Comparison of ENCODE assay signal across 8 cellular contexts in the genomic region with DNA sequence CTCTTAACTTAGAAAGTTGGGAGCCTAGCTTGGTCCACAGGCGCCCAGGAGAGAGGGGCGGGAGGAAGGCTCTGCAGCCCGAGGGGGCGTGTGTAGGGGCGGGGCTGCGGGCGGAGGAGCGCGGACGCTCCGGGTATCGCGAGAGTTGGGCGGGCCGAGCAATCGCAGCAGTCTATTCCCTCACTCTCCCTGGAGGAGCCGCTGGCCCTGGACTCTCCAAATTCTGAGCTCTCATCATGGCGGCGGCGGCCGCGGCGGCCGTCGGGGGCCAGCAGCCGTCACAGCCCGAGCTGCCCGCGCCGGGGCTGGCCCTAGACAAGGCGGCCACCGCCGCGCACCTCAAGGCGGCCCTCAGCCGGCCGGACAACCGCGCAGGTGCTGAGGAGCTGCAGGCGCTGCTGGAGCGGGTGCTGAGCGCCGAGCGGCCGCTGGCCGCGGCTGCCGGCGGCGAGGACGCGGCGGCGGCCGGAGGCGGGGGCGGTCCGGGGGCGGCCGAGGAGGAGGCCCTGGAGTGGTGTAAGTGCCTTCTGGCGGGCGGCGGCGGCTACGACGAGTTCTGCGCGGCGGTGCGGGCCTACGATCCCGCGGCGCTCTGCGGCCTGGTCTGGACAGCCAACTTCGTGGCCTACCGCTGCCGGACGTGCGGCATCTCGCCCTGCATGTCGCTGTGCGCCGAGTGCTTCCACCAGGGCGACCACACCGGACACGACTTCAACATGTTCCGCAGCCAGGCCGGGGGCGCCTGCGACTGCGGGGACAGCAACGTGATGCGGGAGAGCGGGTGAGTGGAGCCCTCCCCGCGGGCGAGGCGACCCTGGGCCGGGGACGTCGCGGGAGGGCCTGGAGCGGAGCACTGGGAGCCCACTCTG. TPM values are rescaled to one million over a fixed set of nuclear protein-coding genes. Genes with fewer than 3 reads are reported as not detected.
DNase-seq lines count a peak whose midpoint lies in the region; ATAC-seq lines count a peak whose summit lies in the region.

UBR3 (plus strand) TSS at position 183 of the 869 bp plus-strand sequence; CDS start at position 237, 54 bp downstream.

- H3K23ac ChIP-seq in mesenchymal stem cell (ENCODE audit: low read length in 2 of 2): peak within 1 kb of the TSS in 1 of 2 experiments; percentile 74

- ATAC-seq in GM19467 (IDR thresholded peaks at IDR 0.05; ENCODE audit: unreplicated experiment): peak; percentile 76
- peak; percentile 81 for ATAC-seq in effector memory CD8-positive, alpha-beta T cell (replicated peaks)

- no peak within 1 kb of the TSS for H2AK5ac ChIP-seq in mesenchymal stem cell (ENCODE audit: low read length, severe bottlenecking)

- H3K9ac ChIP-seq in mesenchymal stem cell (ENCODE audit: low read length): peak within 1 kb of the TSS; percentile 93

- peak within 1 kb of the TSS; percentile 77 for H4K8ac ChIP-seq in mesenchymal stem cell (ENCODE audit: low read length)

- peaks cover 5% of the 10 kb centered on the region for H3K4me1 ChIP-seq in mesenchymal stem cell (ENCODE audit: control insufficient read depth, insufficient read depth, low read depth, low read length)

- peak within 1 kb of the TSS; percentile 53 for H4K91ac ChIP-seq in mesenchymal stem cell (ENCODE audit: low read length)

- H2BK12ac ChIP-seq in mesenchymal stem cell (ENCODE audit: low read length in 2 of 2): peak within 1 kb of the TSS in 1 of 2 experiments; percentile 2

- peak within 1 kb of the TSS; percentile 5 for H3K27ac ChIP-seq in mesenchymal stem cell (ENCODE audit: low read length, poor library complexity, severe bottlenecking)

- H3K14ac ChIP-seq in mesenchymal stem cell (ENCODE audit: low read length in 2 of 2): peak within 1 kb of the TSS in 1 of 2 experiments; percentile 69

- peak within 1 kb of the TSS; percentile 97 to 99 for H3K4me3 Mint-ChIP-seq in effector memory CD8-positive, alpha-beta T cell

- H2AFZ ChIP-seq in mesenchymal stem cell (ENCODE audit: low read depth, low read length): peak within 1 kb of the TSS; percentile 65

- peak within 1 kb of the TSS; percentile 77 to 80 for H3K4me3 ChIP-seq in mesenchymal stem cell (ENCODE audit: insufficient read depth in 1 of 2, low read depth in 1 of 2, low read length in 2 of 2)

- H3K27ac Mint-ChIP-seq in effector memory CD8-positive, alpha-beta T cell: peak within 1 kb of the TSS; percentile 93 to 95

- H2BK5ac ChIP-seq in mesenchymal stem cell (ENCODE audit: low read depth, low read length, poor library complexity, severe bottlenecking): peak within 1 kb of the TSS; percentile 81

- H3K4me1 Mint-ChIP-seq in effector memory CD8-positive, alpha-beta T cell (ENCODE audit: low read depth in 2 of 2): peaks cover 44 to 68% of the 10 kb centered on the region in 2 donors

- H3K4me2 ChIP-seq in mesenchymal stem cell (ENCODE audit: low read length, poor library complexity, severe bottlenecking): peak within 1 kb of the TSS; percentile 81

- H2BK120ac ChIP-seq in mesenchymal stem cell (ENCODE audit: low read depth, low read length): peak within 1 kb of the TSS; percentile 85

- under 1% methylated on average over 72 of the region's 104 CpGs for WGBS in mesenchymal stem cell

- peaks cover 8% of the 10 kb centered on the region for H3K79me1 ChIP-seq in mesenchymal stem cell (replicated peaks; ENCODE audit: low read length, poor library complexity, severe bottlenecking)

- H3K27me3 ChIP-seq in mesenchymal stem cell (ENCODE audit: control insufficient read depth in 1 of 2, insufficient read depth in 1 of 2, low read length in 2 of 2): no peaks in the 10 kb centered on the region

- H3K36me3 Mint-ChIP-seq in effector memory CD8-positive, alpha-beta T cell (ENCODE audit: insufficient read depth): peaks cover 32% of the 10 kb centered on the region

- H3K9me3 ChIP-seq in mesenchymal stem cell (ENCODE audit: control insufficient read depth, low read length): no peaks in the 10 kb centered on the region

- DNase-seq in CMK (ENCODE audit: low read depth) (peak; percentile 87), HPDE6-E6E7 (ENCODE audit: extremely low spot score) (peak; percentile 96), NOMO-1 treated with DMSO at 0.1 percent for 48 hours (lab: John Stamatoyannopoulos, UW; ENCODE audit: unreplicated experiment) (peak; percentile 85), mesenchymal stem cell (peak; percentile 93)
- peak; percentile 65 to 71 (median 69) for DNase-seq in activated CD8-positive, alpha-beta memory T cell treated with anti-CD3 and anti-CD28 coated beads for 48 hours (ENCODE audit: low read depth in 2 of 3, low spot score in 2 of 3)
- peak; percentile 86 to 88 (median 87) for DNase-seq in effector memory CD8-positive, alpha-beta T cell
- peak; percentile 75 for DNase-seq in stimulated activated CD8-positive, alpha-beta memory T cell treated with anti-CD3 and anti-CD28 coated beads, Interleukin-12 subunit alpha, Interleukin-12 subunit beta, amount 100 ng/mL, for 24 hours (ENCODE audit: extremely low read depth)

- peak within 1 kb of the TSS; percentile 58 to 89 for H3K18ac ChIP-seq in mesenchymal stem cell (ENCODE audit: low read depth in 1 of 2, low read length in 2 of 2)

- H2BK15ac ChIP-seq in mesenchymal stem cell (ENCODE audit: low read depth, poor library complexity, severe bottlenecking): peak within 1 kb of the TSS; percentile 7

- peak within 1 kb of the TSS; percentile 12 to 81 for H3K4ac ChIP-seq in mesenchymal stem cell (ENCODE audit: low read depth in 1 of 2, low read length in 2 of 2)

- no peaks in the 10 kb centered on the region for H3K9me3 Mint-ChIP-seq in effector memory CD8-positive, alpha-beta T cell

- peaks cover 0 to 7% of the 10 kb centered on the region in 2 experiments for H3K36me3 ChIP-seq in mesenchymal stem cell (ENCODE audit: control insufficient read depth in 1 of 2, insufficient read depth in 2 of 2, low read depth in 1 of 2, low read length in 2 of 2)

- no peaks in the 10 kb centered on the region for H3K27me3 Mint-ChIP-seq in effector memory CD8-positive, alpha-beta T cell

RNA-seq across cellular contexts. Expression of gene UBR3, which starts in this region (rescaled TPM):
- 14.0 TPM for polyA plus RNA-seq in mesenchymal stem cell (2013, experiment 1 of 2)
- 14.7 TPM for polyA plus RNA-seq in mesenchymal stem cell (2013, experiment 2 of 2)

Comparison
In these comparisons a context has a peak if more than half of its experiments do, and no peak if none do; other contexts are left out.
1. Peak in every context shown above with its lines: DNase-seq, ATAC-seq, H3K4me3 ChIP-seq and H3K27ac ChIP-seq.